Comparison of ENCODE assay signal across 13 cellular contexts in genomic region chr7:50387351-50387750, GRCh38.
"Had no signal": no experiment of that assay in that cellular context is flagged by ENCODE, and none has a peak within 500 bp of the region (broad histone marks: within the 10 kb centered on the region; RNA-seq: fewer than 3 reads in every experiment).

No MANE protein-coding gene starts in this region.

- DNase-seq: activated CD4-positive, alpha-beta T cell treated with anti-CD3 and anti-CD28 coated beads for 1 hour; activated CD8-positive, alpha-beta memory T cell treated with anti-CD3 and anti-CD28 coated beads, Interleukin-2, amount 10 ng/mL, durations not matched to agents 7 days and 5 days; activated gamma-delta T cell; adrenal gland; effector CD4-positive, alpha-beta T cell; left ventricle myocardium superior; sigmoid colon; stimulated activated CD4-positive, alpha-beta T cell treated with anti-CD3 and anti-CD28 coated beads, Interleukin-4, amount 100 ng/mL, for 24 hours; stimulated activated naive B cell treated with anti-CD40 and anti-IgM and Interleukin-4, amounts not matched to agents 10 μg/mL and 1 μg/mL and 100 μg/mL, for 72 hours; T-helper 9 cell; thyroid gland had no signal

- H3K27ac ChIP-seq: adrenal gland, parathyroid adenoma, sigmoid colon, thyroid gland had no signal

- H3K9me3 ChIP-seq: adrenal gland, sigmoid colon, thyroid gland had no signal

- H3K9me3 Mint-ChIP-seq: stimulated activated naive B cell treated with anti-CD40 and anti-IgM and Interleukin-4, amounts not matched to agents 10 μg/mL and 1 μg/mL and 100 μg/mL, for 72 hours had no signal

- H3K4me3 Mint-ChIP-seq: activated CD8-positive, alpha-beta memory T cell treated with anti-CD3 and anti-CD28 coated beads, Interleukin-2, amount 10 ng/mL, durations not matched to agents 7 days and 5 days; stimulated activated naive B cell treated with anti-CD40 and anti-IgM and Interleukin-4, amounts not matched to agents 10 μg/mL and 1 μg/mL and 100 μg/mL, for 72 hours had no signal

- ATAC-seq: activated CD8-positive, alpha-beta memory T cell treated with anti-CD3 and anti-CD28 coated beads, Interleukin-2, amount 10 ng/mL, durations not matched to agents 7 days and 5 days; esophagus mucosa; left ventricle myocardium superior; stimulated activated naive B cell treated with anti-CD40 and anti-IgM and Interleukin-4, amounts not matched to agents 10 μg/mL and 1 μg/mL and 100 μg/mL, for 72 hours had no signal

- H3K4me1 ChIP-seq: adrenal gland, parathyroid adenoma, sigmoid colon, thyroid gland had no signal

- H3K36me3 ChIP-seq: adrenal gland, sigmoid colon, thyroid gland had no signal

- H3K27me3 ChIP-seq: adrenal gland, sigmoid colon, thyroid gland had no signal

- H3K4me3 ChIP-seq: adrenal gland, sigmoid colon, thyroid gland had no signal

- H3K27me3 Mint-ChIP-seq: activated CD8-positive, alpha-beta memory T cell treated with anti-CD3 and anti-CD28 coated beads, Interleukin-2, amount 10 ng/mL, durations not matched to agents 7 days and 5 days; stimulated activated naive B cell treated with anti-CD40 and anti-IgM and Interleukin-4, amounts not matched to agents 10 μg/mL and 1 μg/mL and 100 μg/mL, for 72 hours had no signal
